In genomic region chr14:75450381-75451276, GRCh38 we compare ENCODE assay signal across 9 cellular contexts. TPM values are rescaled to one million over a fixed set of nuclear protein-coding genes. Genes with fewer than 3 reads are reported as not detected.
DNase-seq lines count a peak whose midpoint lies in the region; ATAC-seq, FAIRE-seq and TF ChIP-seq lines count a peak whose summit lies in the region.
"Had no signal": no experiment of that assay in that cellular context is flagged by ENCODE, and none has a peak within 500 bp of the region (broad histone marks: within the 10 kb centered on the region; RNA-seq: fewer than 3 reads in every experiment).

No MANE protein-coding gene starts in this region.

- no peak overlapping the region; the same call in 1 of the 2 replicates for H3K9ac ChIP-seq in OCI-LY1 (ENCODE audit: low read length)

- H3K27me3 ChIP-seq in OCI-LY1 (ENCODE audit: insufficient read depth, low read length), result no peaks in the 10 kb centered on the region
- no peaks in the 10 kb centered on the region for H3K27me3 ChIP-seq in esophagus muscularis mucosa

- no peak overlapping the region for H3K4me3 Mint-ChIP-seq in nephron progenitor cell

- H3K27ac Mint-ChIP-seq in nephron progenitor cell, result peak overlapping the region; percentile 76

- no peak for ATAC-seq in HG02571 (IDR thresholded peaks at IDR 0.05; ENCODE audit: unreplicated experiment)
- ATAC-seq in HG03045 (IDR thresholded peaks at IDR 0.05; ENCODE audit: unreplicated experiment), result no peak

- no peaks in the 10 kb centered on the region for H4K20me1 ChIP-seq in OCI-LY1 (ENCODE audit: insufficient read depth, low read length)

- peak; percentile 48 for DNase-seq in Caki2 (ENCODE audit: low read depth)
- no peak for DNase-seq in esophagus muscularis mucosa (ENCODE audit: extremely low spot score)
- DNase-seq in nephron progenitor cell, result no peak
- DNase-seq in NCI-H146 treated with DMSO at 0.1 percent for 48 hours (lab: John Stamatoyannopoulos, UW; ENCODE audit: unreplicated experiment), result no peak
- no peak for DNase-seq in GM19239 (ENCODE audit: insufficient read length, low spot score)
- DNase-seq: naive B cell had no signal

- no peaks in the 10 kb centered on the region for H3K9me2 ChIP-seq in OCI-LY1 (ENCODE audit: low read depth, low read length)

- peaks cover 70% of the 10 kb centered on the region for H3K4me1 Mint-ChIP-seq in nephron progenitor cell

- H3K36me3 ChIP-seq in OCI-LY1 (ENCODE audit: insufficient read depth, low read length) (peaks cover 73% of the 10 kb centered on the region), esophagus muscularis mucosa (peaks cover 0 to 29% (median 2%) of the 10 kb centered on the region in 4 donors)

- no peak for TF ChIP-seq POLR2A in esophagus muscularis mucosa (IDR thresholded peaks at IDR 0.05; ENCODE audit: low read depth)

- H3F3A ChIP-seq in OCI-LY1 (ENCODE audit: insufficient read depth, low read length), result no peaks in the 10 kb centered on the region

- H3K27ac ChIP-seq in OCI-LY1 (ENCODE audit: low read depth, low read length, poor library complexity, severe bottlenecking), result peak overlapping the region; percentile 35
- peak overlapping the region; percentile 76 to 87 (median 79) for H3K27ac ChIP-seq in esophagus muscularis mucosa (replicated peaks in 1 of 4)

- no peaks in the 10 kb centered on the region for H3K9me3 ChIP-seq in OCI-LY1 (ENCODE audit: low read length)
- no peaks in the 10 kb centered on the region for H3K9me3 ChIP-seq in esophagus muscularis mucosa

- H3K4me3 ChIP-seq in OCI-LY1 (ENCODE audit: low read depth, low read length, poor library complexity, severe bottlenecking), result no peak overlapping the region
- H3K4me3 ChIP-seq in esophagus muscularis mucosa, result no peak overlapping the region

- no peaks in the 10 kb centered on the region for H3K9me3 Mint-ChIP-seq in nephron progenitor cell
- H3K9me3 Mint-ChIP-seq: naive B cell had no signal

- H3K79me2 ChIP-seq in OCI-LY1 (ENCODE audit: insufficient read depth, low read length), result peaks cover 8% of the 10 kb centered on the region; the same call in 1 of the 2 replicates

- H3K4me1 ChIP-seq in OCI-LY1 (ENCODE audit: insufficient read depth, low read length, severe bottlenecking) (peaks cover 82% of the 10 kb centered on the region), esophagus muscularis mucosa (peaks cover 76 to 95% (median 83%) of the 10 kb centered on the region in 4 donors)

- intact Hi-C loops in esophagus muscularis mucosa (cut with DNase I), result no loop called here

- in situ Hi-C loops in Caki2 (cut with HindIII; ENCODE audit: low pct_unique_long_range_greater_than_20kb, low sequenced_read_pairs), result no loop called here

- H3K36me3 Mint-ChIP-seq in nephron progenitor cell (ENCODE audit: low read depth), result peaks cover 6% of the 10 kb centered on the region
- H3K36me3 Mint-ChIP-seq: naive B cell had no signal

- FAIRE-seq in GM19239 (lab: Jason Lieb, UNC), result no peak

- TF ChIP-seq EP300 in esophagus muscularis mucosa (IDR thresholded peaks at IDR 0.05), result no peak

- peaks cover 2% of the 10 kb centered on the region for H3K27me3 Mint-ChIP-seq in nephron progenitor cell (ENCODE audit: low read depth, poor library complexity)
- H3K27me3 Mint-ChIP-seq: naive B cell had no signal

- H3K4me2 ChIP-seq in OCI-LY1 (ENCODE audit: low read length), result no peak overlapping the region

- no peak overlapping the region for H2AFZ ChIP-seq in OCI-LY1 (ENCODE audit: low read length)

- 70% methylated on average over 7 of the region's 9 CpGs for WGBS in esophagus muscularis mucosa

- TF ChIP-seq CTCF in OCI-LY1 (IDR thresholded peaks at IDR 0.05; ENCODE audit: low read length), result no peak
- no peak for TF ChIP-seq CTCF in esophagus muscularis mucosa (IDR thresholded peaks at IDR 0.05)
- no peak for TF ChIP-seq CTCF in nephron progenitor cell (IDR thresholded peaks at IDR 0.05)

RNA-seq across cellular contexts. Expression of gene JDP2, which starts 22.8 kb away (rescaled TPM):
- total RNA-seq in Caki2 (2014; rRNA removed; shearing (Covaris generic); ENCODE audit: low replicate concordance), result 34.2 and 36.6 TPM in 2 replicates
- total RNA-seq in esophagus muscularis mucosa, result 10 to 100 TPM; 50.5 to 94.5 (median 78.3) TPM
